ENCODE assay signal across 22 cellular contexts in the genomic region with DNA sequence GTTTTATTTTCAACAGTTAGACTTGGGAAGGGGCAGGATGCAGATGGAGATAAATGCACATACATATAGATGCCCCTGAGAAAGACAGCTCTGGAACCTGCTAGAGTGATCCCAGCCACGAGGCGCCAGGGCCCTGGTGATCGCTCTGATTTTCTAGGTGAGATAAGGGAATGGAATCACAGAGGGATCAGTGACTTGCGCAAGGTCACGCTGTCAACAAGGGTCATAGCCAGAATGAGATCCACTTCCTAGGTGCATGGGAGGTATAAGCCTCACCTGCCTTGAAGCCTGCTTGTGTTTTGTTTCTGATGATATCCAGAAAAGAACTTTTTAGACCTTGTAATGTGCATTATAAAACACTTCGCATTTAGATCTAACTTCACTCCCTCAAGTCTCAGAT. TPM values are rescaled to one million over a fixed set of nuclear protein-coding genes. Genes with fewer than 3 reads are reported as not detected.
"Had no signal": no experiment of that assay in that cellular context is flagged by ENCODE, and none has a peak within 500 bp of the region (broad histone marks: within the 10 kb centered on the region; RNA-seq: fewer than 3 reads in every experiment).

No MANE protein-coding gene starts in this region.

- H3K27me3 ChIP-seq: gastroesophageal sphincter, heart left ventricle, transverse colon had no signal

- H3K27ac Mint-ChIP-seq: activated CD4-positive, alpha-beta T cell treated with anti-CD3 and anti-CD28 coated beads, Interleukin-2, amount 10 ng/mL, durations not matched to agents 7 days and 5 days; activated CD8-positive, alpha-beta T cell treated with anti-CD3 and anti-CD28 coated beads, Interleukin-2, amount 10 ng/mL, durations not matched to agents 7 days and 5 days; activated naive CD4-positive, alpha-beta T cell treated with anti-CD3 and anti-CD28 coated beads for 36 hours; activated T-cell treated with anti-CD3 and anti-CD28 coated beads, Interleukin-2, amount 50 U/mL, for 24 hours had no signal

- H3K4me3 ChIP-seq: gastroesophageal sphincter, heart left ventricle, lower lobe of right lung, prostate gland, SK-N-MC, smooth muscle cell, transverse colon had no signal

- H3K27ac ChIP-seq: gastroesophageal sphincter, lower lobe of right lung, prostate gland, SK-N-MC, transverse colon had no signal

- H3K36me3 ChIP-seq: prostate gland, transverse colon had no signal

- H3K9me3 Mint-ChIP-seq: activated CD4-positive, alpha-beta T cell treated with anti-CD3 and anti-CD28 coated beads, Interleukin-2, amount 10 ng/mL, durations not matched to agents 7 days and 5 days; activated naive CD4-positive, alpha-beta T cell treated with anti-CD3 and anti-CD28 coated beads for 36 hours; activated T-cell treated with anti-CD3 and anti-CD28 coated beads, Interleukin-2, amount 50 U/mL, for 24 hours had no signal

- ATAC-seq: activated CD4-positive, CD25-positive, alpha-beta regulatory T cell treated with anti-CD3 and anti-CD28 coated beads, Interleukin-2, amount 50 U/mL, for 24 hours; activated CD8-positive, alpha-beta T cell treated with anti-CD3 and anti-CD28 coated beads, Interleukin-2, amount 10 ng/mL, durations not matched to agents 7 days and 5 days; esophagus mucosa; gastroesophageal sphincter; heart left ventricle; lower lobe of right lung; right cardiac atrium had no signal

- H3K4me3 Mint-ChIP-seq: activated CD4-positive, alpha-beta T cell treated with anti-CD3 and anti-CD28 coated beads, Interleukin-2, amount 10 ng/mL, durations not matched to agents 7 days and 5 days; activated CD8-positive, alpha-beta T cell treated with anti-CD3 and anti-CD28 coated beads, Interleukin-2, amount 10 ng/mL, durations not matched to agents 7 days and 5 days; activated naive CD4-positive, alpha-beta T cell treated with anti-CD3 and anti-CD28 coated beads for 36 hours; activated T-cell treated with anti-CD3 and anti-CD28 coated beads, Interleukin-2, amount 50 U/mL, for 24 hours had no signal

- H3K9me3 ChIP-seq: gastroesophageal sphincter, heart left ventricle, lower lobe of right lung, prostate gland, transverse colon had no signal

- DNase-seq: activated CD4-positive, alpha-beta T cell treated with anti-CD3 and anti-CD28 coated beads, Interleukin-2, amount 10 ng/mL, durations not matched to agents 7 days and 5 days; activated CD8-positive, alpha-beta T cell treated with anti-CD3 and anti-CD28 coated beads, Interleukin-2, amount 10 ng/mL, durations not matched to agents 7 days and 5 days; activated naive CD4-positive, alpha-beta T cell treated with anti-CD3 and anti-CD28 coated beads for 36 hours; activated T-cell treated with anti-CD3 and anti-CD28 coated beads, Interleukin-2, amount 50 U/mL, for 24 hours; anterior cingulate cortex; cerebellar nuclear complex; cortex of kidney; effector CD8-positive, alpha-beta T cell; heart left ventricle; kidney glomerular epithelial cell; lower lobe of right lung; right cardiac atrium; stimulated activated CD4-positive, alpha-beta T cell treated with anti-CD3 and anti-CD28 coated beads, Interleukin-4, amount 100 ng/mL, for 4 hours; stimulated activated naive CD4-positive, alpha-beta T cell; T1000; transverse colon had no signal

RNA-seq across cellular contexts. Expression of a gene that starts 47.5 kb away (rescaled TPM):
- total RNA-seq: smooth muscle cell had no signal
- polyA plus RNA-seq: smooth muscle cell had no signal
